In the genomic region with DNA sequence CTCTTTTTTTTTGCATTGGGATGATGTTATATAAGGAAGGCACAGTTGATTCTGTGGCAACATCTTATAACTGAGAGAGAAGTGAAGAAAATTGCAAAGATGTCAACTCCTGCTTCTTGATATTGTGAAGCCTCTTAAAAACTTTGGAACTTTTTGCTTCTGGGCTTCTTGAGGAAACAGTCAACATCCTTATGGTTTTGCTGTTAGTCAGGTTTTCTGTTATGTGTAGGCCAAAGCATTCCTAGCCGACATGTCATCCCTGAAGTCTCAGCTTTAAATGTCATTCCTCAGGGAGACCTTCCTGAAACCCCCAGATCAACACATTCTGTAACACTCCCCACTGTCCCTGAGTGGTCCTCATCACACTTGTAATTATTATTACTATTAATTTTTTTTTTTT, we compare ENCODE assay signal across 1 cellular context.
TF ChIP-seq lines count a peak whose summit lies in the region.

No MANE protein-coding gene starts in this region.

TF ChIP-seq in HepG2, 621 proteins besides CTCF, POLR2A, EP300 and RAD21:
- TF ChIP-seq NR2F2 (IDR thresholded peaks at IDR 0.05; ENCODE audit: borderline replicate concordance, low read depth): no peak
